ENCODE assay signal across 21 cellular contexts in the genomic region with DNA sequence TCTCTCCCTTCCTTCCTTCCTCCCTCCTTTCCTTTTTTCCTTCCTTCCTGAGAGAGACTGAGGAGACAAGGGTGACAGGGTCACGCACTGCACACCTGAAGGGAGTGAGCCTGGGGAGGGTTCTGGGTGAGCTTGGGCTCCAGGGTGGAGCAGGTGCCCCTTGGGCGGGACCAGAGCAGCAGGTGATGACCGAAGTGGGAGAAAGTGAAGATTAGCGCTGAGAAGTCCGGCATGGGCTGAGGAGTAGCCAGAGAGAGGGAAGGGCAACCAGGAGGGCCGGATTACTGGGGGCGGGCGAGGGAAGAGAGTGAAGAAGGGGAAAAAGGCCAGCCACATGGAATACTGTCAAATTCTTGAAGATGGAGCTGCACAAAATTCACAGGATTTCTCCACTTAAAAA.
A peak's percentile ranks its signal among the peaks of the same experiment; 100 is the strongest.
DNase-seq lines count a peak whose midpoint lies in the region; ATAC-seq and TF ChIP-seq lines count a peak whose summit lies in the region.
"Had no signal": no experiment of that assay in that cellular context is flagged by ENCODE, and none has a peak within 500 bp of the region (broad histone marks: within the 10 kb centered on the region; RNA-seq: fewer than 3 reads in every experiment).

No MANE protein-coding gene starts in this region.

- no peak for ATAC-seq in upper lobe of right lung
- ATAC-seq in psoas muscle = no peak
- ATAC-seq: GM12878, GM23338, HCT116 had no signal

- H2BK12ac ChIP-seq in neuronal stem cell (ENCODE audit: low read length) = no peak overlapping the region

- H2BK5ac ChIP-seq in neuronal stem cell (ENCODE audit: low read length) = no peak overlapping the region

- H3K27ac ChIP-seq in WERI-Rb-1 = no peak overlapping the region
- no peak overlapping the region for H3K27ac ChIP-seq in neuronal stem cell (replicated peaks; ENCODE audit: low read length)
- no peak overlapping the region for H3K27ac ChIP-seq in upper lobe of right lung
- H3K27ac ChIP-seq in psoas muscle = no peak overlapping the region
- H3K27ac ChIP-seq: 22Rv1, BLaER1, C4-2B had no signal

- H3K9me3 ChIP-seq in WERI-Rb-1 (ENCODE audit: severe bottlenecking) = no peaks in the 10 kb centered on the region
- H3K9me3 ChIP-seq in neuronal stem cell (replicated peaks in 1 of 2; ENCODE audit: control insufficient read depth in 2 of 2, insufficient read depth in 1 of 2, low read depth in 1 of 2, low read length in 2 of 2) = no peaks in the 10 kb centered on the region
- no peaks in the 10 kb centered on the region for H3K9me3 ChIP-seq in upper lobe of right lung
- no peaks in the 10 kb centered on the region for H3K9me3 ChIP-seq in psoas muscle
- H3K9me3 ChIP-seq: BLaER1 had no signal

- H4K8ac ChIP-seq in neuronal stem cell (ENCODE audit: low read depth, low read length) = no peak overlapping the region

- no peak overlapping the region for H3K9ac ChIP-seq in neuronal stem cell (ENCODE audit: low read depth, low read length, poor library complexity)
- H3K9ac ChIP-seq: BLaER1 had no signal

- H2AFZ ChIP-seq in neuronal stem cell (ENCODE audit: low read length) = no peak overlapping the region
- H2AFZ ChIP-seq: GM23338 had no signal

- peak overlapping the region; percentile 40 for H4K91ac ChIP-seq in neuronal stem cell (ENCODE audit: low read depth, low read length, poor library complexity)

- H3K4me3 ChIP-seq in WERI-Rb-1 (ENCODE audit: low read depth, low read length) = no peak overlapping the region
- H3K4me3 ChIP-seq in neuronal stem cell (ENCODE audit: low read length in 2 of 2) = no peak overlapping the region
- no peak overlapping the region for H3K4me3 ChIP-seq in upper lobe of right lung
- no peak overlapping the region for H3K4me3 ChIP-seq in psoas muscle
- H3K4me3 ChIP-seq: BLaER1, GM12878, GM23338 had no signal

- H3K18ac ChIP-seq in neuronal stem cell (ENCODE audit: low read length) = peak overlapping the region; percentile 40

- no peaks in the 10 kb centered on the region for H3K36me3 ChIP-seq in WERI-Rb-1
- no peaks in the 10 kb centered on the region for H3K36me3 ChIP-seq in neuronal stem cell (replicated peaks in 1 of 2; ENCODE audit: control insufficient read depth in 2 of 2, insufficient read depth in 2 of 2, low read length in 2 of 2)
- H3K36me3 ChIP-seq in upper lobe of right lung = no peaks in the 10 kb centered on the region
- H3K36me3 ChIP-seq in psoas muscle (ENCODE audit: insufficient read depth in 1 of 2, low read depth in 1 of 2) = no peaks in the 10 kb centered on the region
- H3K36me3 ChIP-seq: BLaER1 had no signal

- peak; percentile 12 for DNase-seq in activated effector memory CD4-positive, alpha-beta T cell treated with anti-CD3 and anti-CD28 coated beads, Interleukin-2, amount 50 U/mL, for 16 hours
- no peak for DNase-seq in activated effector memory CD4-positive, alpha-beta T cell treated with Interleukin-2 at 50 U/mL for 16 hours
- DNase-seq in WERI-Rb-1 (peak; percentile 56), neuronal stem cell (ENCODE audit: low spot score) (no peak), upper lobe of right lung (peak; percentile 31), NCI-H446 (lab: John Stamatoyannopoulos, UW) (no peak), psoas muscle (no peak), SW480 (ENCODE audit: low spot score) (no peak)
- DNase-seq: CD4-positive, alpha-beta T cell; CD8-positive, alpha-beta memory T cell; DMS 273 treated with DMSO at 0.1 percent for 48 hours; DMS79; EL; GDM1; H9 had no signal

- no peak overlapping the region for H3K4me2 ChIP-seq in neuronal stem cell (ENCODE audit: insufficient read depth, low read length, poor library complexity, severe bottlenecking)
- H3K4me2 ChIP-seq: BLaER1, GM23338 had no signal

- H3K4ac ChIP-seq in neuronal stem cell (ENCODE audit: low read length) = no peak overlapping the region

- H3K79me1 ChIP-seq in neuronal stem cell (ENCODE audit: low read depth, low read length) = no peaks in the 10 kb centered on the region

- no CpG with 5 or more reads among the region's 8 CpGs for WGBS in neuronal stem cell (ENCODE audit: extremely low coverage in 2 of 2, insufficient read length in 2 of 2, insufficient replicate concordance in 1 of 2), 2 donors
- WGBS in psoas muscle, 3 donors = 78 to 86% (median 83%) methylated on average over 8 of the region's 8 CpGs

- intact Hi-C loops in upper lobe of right lung (cut with DNase I) (no loop called here), psoas muscle (cut with DNase I) (no loop called here)

- H2BK120ac ChIP-seq in neuronal stem cell (ENCODE audit: low read depth, low read length) = no peak overlapping the region

- H3K27me3 ChIP-seq in WERI-Rb-1 (ENCODE audit: insufficient read depth, low read depth, severe bottlenecking) (no peaks in the 10 kb centered on the region), neuronal stem cell (ENCODE audit: control insufficient read depth in 3 of 3, insufficient read depth in 3 of 3, low read depth in 1 of 3, low read length in 3 of 3) (no peaks in the 10 kb centered on the region), upper lobe of right lung (no peaks in the 10 kb centered on the region), psoas muscle (ENCODE audit: insufficient read depth in 3 of 3, low read length in 2 of 3) (no peaks in the 10 kb centered on the region)
- H3K27me3 ChIP-seq: BLaER1 had no signal

- no peak overlapping the region for H2BK15ac ChIP-seq in neuronal stem cell (ENCODE audit: low read length)

- H3K4me1 ChIP-seq in neuronal stem cell (ENCODE audit: control insufficient read depth in 2 of 2, insufficient read depth in 1 of 2, low read depth in 1 of 2, low read length in 2 of 2) = no peaks in the 10 kb centered on the region
- no peaks in the 10 kb centered on the region for H3K4me1 ChIP-seq in upper lobe of right lung
- H3K4me1 ChIP-seq in psoas muscle = no peaks in the 10 kb centered on the region
- H3K4me1 ChIP-seq: BLaER1 had no signal

- H3K23ac ChIP-seq in neuronal stem cell (ENCODE audit: low read depth, low read length, poor library complexity) = no peak overlapping the region

- H2AK5ac ChIP-seq in neuronal stem cell (ENCODE audit: low read depth, low read length) = no peak overlapping the region

- no peak overlapping the region for H3K14ac ChIP-seq in neuronal stem cell (ENCODE audit: low read length)

- TF ChIP-seq CTCF in WERI-Rb-1 (IDR thresholded peaks at IDR 0.05; ENCODE audit: low read depth, low read length) = no peak
- no peak for TF ChIP-seq CTCF in upper lobe of right lung (IDR thresholded peaks at IDR 0.05)
- no peak for TF ChIP-seq CTCF in psoas muscle (IDR thresholded peaks at IDR 0.05)

Comparison
In these comparisons a context has a peak if more than half of its experiments do, and no peak if none do; other contexts are left out.
1. DNase-seq: peak in activated effector memory CD4-positive, alpha-beta T cell treated with anti-CD3 and anti-CD28 coated beads, Interleukin-2, amount 50 U/mL, for 16 hours (single experiment), WERI-Rb-1 (single experiment) and upper lobe of right lung (single experiment); none in activated effector memory CD4-positive, alpha-beta T cell treated with Interleukin-2 at 50 U/mL for 16 hours (single experiment), neuronal stem cell (single experiment), NCI-H446 (0 of 2), psoas muscle (0 of 2) and SW480 (single experiment).